In genomic region chr5:172903790-172904189, GRCh38 we compare ENCODE assay signal across 8 cellular contexts. TPM values are rescaled to one million over a fixed set of nuclear protein-coding genes. Genes with fewer than 3 reads are reported as not detected.
DNase-seq lines count a peak whose midpoint lies in the region; ATAC-seq, FAIRE-seq and TF ChIP-seq lines count a peak whose summit lies in the region.

No MANE protein-coding gene starts in this region.

- no peaks in the 10 kb centered on the region for H3K27me3 ChIP-seq in adipocyte (replicated peaks; ENCODE audit: control insufficient read depth, insufficient read depth, low read length)

- H3K27ac Mint-ChIP-seq in HFFc6: peak overlapping the region; percentile 99
- H3K27ac Mint-ChIP-seq in stimulated activated naive B cell treated with anti-CD40 and anti-IgM and Interleukin-4, amounts not matched to agents 10 μg/mL and 1 μg/mL and 100 μg/mL, for 72 hours: peak overlapping the region; percentile 26

- TF ChIP-seq POLR2A in GM12892 (IDR thresholded peaks at IDR 0.05; ENCODE audit: low read depth, low read length): no peak

- H3K36me3 Mint-ChIP-seq in HFFc6 (ENCODE audit: low read depth): peaks cover 27% of the 10 kb centered on the region
- peaks cover 32 to 52% of the 10 kb centered on the region in 2 donors for H3K36me3 Mint-ChIP-seq in stimulated activated naive B cell treated with anti-CD40 and anti-IgM and Interleukin-4, amounts not matched to agents 10 μg/mL and 1 μg/mL and 100 μg/mL, for 72 hours

- no peak for FAIRE-seq in GM12892 (lab: Jason Lieb, UNC)

- H3K4me1 ChIP-seq in adipocyte (ENCODE audit: control insufficient read depth, insufficient read depth, low read length): peaks cover 57% of the 10 kb centered on the region

- peaks cover 26% of the 10 kb centered on the region for H3K36me3 ChIP-seq in adipocyte (ENCODE audit: control insufficient read depth, insufficient read depth, low read length, severe bottlenecking)

- ATAC-seq in stimulated activated naive B cell treated with anti-CD40 and anti-IgM and Interleukin-4, amounts not matched to agents 10 μg/mL and 1 μg/mL and 100 μg/mL, for 72 hours (replicated peaks): no peak
- no peak for ATAC-seq in HG03378 (IDR thresholded peaks at IDR 0.05; ENCODE audit: unreplicated experiment)

- H3K27me3 Mint-ChIP-seq in HFFc6 (ENCODE audit: insufficient read depth): peaks cover 5% of the 10 kb centered on the region
- no peaks in the 10 kb centered on the region for H3K27me3 Mint-ChIP-seq in stimulated activated naive B cell treated with anti-CD40 and anti-IgM and Interleukin-4, amounts not matched to agents 10 μg/mL and 1 μg/mL and 100 μg/mL, for 72 hours

- no peak overlapping the region for H3K4me3 ChIP-seq in adipocyte (ENCODE audit: low read length)

- H3K9ac ChIP-seq in adipocyte (ENCODE audit: low read length): peak overlapping the region; percentile 77

- no peak for TF ChIP-seq CTCF in HFFc6 (IDR thresholded peaks at IDR 0.05)

- H3K9me3 Mint-ChIP-seq in HFFc6: no peaks in the 10 kb centered on the region
- no peaks in the 10 kb centered on the region for H3K9me3 Mint-ChIP-seq in stimulated activated naive B cell treated with anti-CD40 and anti-IgM and Interleukin-4, amounts not matched to agents 10 μg/mL and 1 μg/mL and 100 μg/mL, for 72 hours

- peaks cover 88% of the 10 kb centered on the region for H3K4me1 Mint-ChIP-seq in HFFc6 (ENCODE audit: low read depth)
- H3K4me1 Mint-ChIP-seq in stimulated activated naive B cell treated with anti-CD40 and anti-IgM and Interleukin-4, amounts not matched to agents 10 μg/mL and 1 μg/mL and 100 μg/mL, for 72 hours: peaks cover 26 to 27% of the 10 kb centered on the region in 2 donors

- H3K9me3 ChIP-seq in adipocyte (ENCODE audit: control insufficient read depth, low read length): no peaks in the 10 kb centered on the region

- H3K4me3 Mint-ChIP-seq in HFFc6: peak overlapping the region; percentile 72
- H3K4me3 Mint-ChIP-seq in stimulated activated naive B cell treated with anti-CD40 and anti-IgM and Interleukin-4, amounts not matched to agents 10 μg/mL and 1 μg/mL and 100 μg/mL, for 72 hours: no peak overlapping the region

- peak; percentile 95 for DNase-seq in HFFc6
- DNase-seq in adipocyte (ENCODE audit: low read depth): peak; percentile 87
- DNase-seq in islet precursor cell: peak; percentile 82
- no peak for DNase-seq in stimulated activated naive B cell treated with anti-CD40 and anti-IgM and Interleukin-4, amounts not matched to agents 10 μg/mL and 1 μg/mL and 100 μg/mL, for 72 hours
- no peak for DNase-seq in LoVo (ENCODE audit: low spot score)
- no peak for DNase-seq in NCI-H748 treated with DMSO at 0.1 percent for 48 hours (lab: John Stamatoyannopoulos, UW)
- no peak for DNase-seq in GM12892 (ENCODE audit: insufficient read length)

RNA-seq across cellular contexts. Expression of gene RPL26L1, which starts 55.4 kb away (rescaled TPM):
- 100 to 1,000 TPM in 5 of 6 experiments, 10 to 100 TPM in 1; 88.9 to 122 (median 113) TPM for total RNA-seq in HFFc6 (2021; fragmentation: NEBNext Ultra II Directional; extraction: Animal tissue kit (Norgen Biotek cat#: 25700))
- 86.9 TPM for polyA plus RNA-seq in GM12892 (2012; ENCODE audit: missing spikeins)

Comparison
In these comparisons a context has a peak if more than half of its experiments do, and no peak if none do; other contexts are left out.
1. DNase-seq: peak in HFFc6 (single experiment), adipocyte (single experiment) and islet precursor cell (single experiment); none in stimulated activated naive B cell treated with anti-CD40 and anti-IgM and Interleukin-4, amounts not matched to agents 10 μg/mL and 1 μg/mL and 100 μg/mL, for 72 hours (single experiment), LoVo (single experiment), NCI-H748 treated with DMSO at 0.1 percent for 48 hours (single experiment) and GM12892 (single experiment).